Comparison of ENCODE assay signal across 9 cellular contexts in the genomic region with DNA sequence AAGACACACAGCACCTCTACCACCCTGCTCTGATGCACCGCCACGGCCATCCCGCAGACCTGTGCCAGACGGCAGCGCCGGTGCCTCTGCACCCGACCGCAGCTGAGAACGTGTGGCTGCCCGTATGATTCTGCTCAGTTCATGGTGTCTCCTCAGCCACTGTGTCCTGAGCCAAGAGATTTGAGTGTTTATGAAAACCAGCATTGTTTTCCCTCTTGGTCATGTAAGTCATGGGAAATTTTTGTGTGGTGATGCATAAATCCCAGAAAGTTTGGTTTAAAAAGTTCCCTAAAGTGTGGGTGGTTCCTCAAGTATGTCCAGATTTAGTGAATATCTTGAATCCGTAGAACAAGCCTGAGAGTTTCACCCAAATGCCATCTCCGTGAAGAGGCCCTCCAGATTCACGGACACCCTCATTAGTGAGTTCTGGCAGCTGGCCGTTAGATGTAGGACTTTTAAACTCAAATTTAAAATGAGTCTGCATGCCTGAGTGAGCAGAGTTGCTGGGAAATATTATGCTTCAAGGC. TPM values are rescaled to one million over a fixed set of nuclear protein-coding genes. Genes with fewer than 3 reads are reported as not detected.
A peak's percentile ranks its signal among the peaks of the same experiment; 100 is the strongest.
DNase-seq lines count a peak whose midpoint lies in the region; TF ChIP-seq lines count a peak whose summit lies in the region.
"Had no signal": no experiment of that assay in that cellular context is flagged by ENCODE, and none has a peak within 500 bp of the region (broad histone marks: within the 10 kb centered on the region; RNA-seq: fewer than 3 reads in every experiment).

No MANE protein-coding gene starts in this region.

- H3K27ac ChIP-seq in epithelial cell of prostate (peak overlapping the region; percentile 13), mesodermal cell (ENCODE audit: low read depth, low read length, severe bottlenecking) (peak overlapping the region; percentile 65), tibial artery (peak overlapping the region; percentile 70 to 78)

- intact Hi-C loops in tibial artery (cut with DNase I; ENCODE audit: low total_unique reads), result no loop called here

- no peak overlapping the region for H3K4me3 ChIP-seq in mesodermal cell (ENCODE audit: extremely low read depth, insufficient read depth, low read length, poor library complexity, severe bottlenecking)
- peak overlapping the region; percentile 34 to 37 for H3K4me3 ChIP-seq in tibial artery

- H3K9me3 ChIP-seq in mesodermal cell (ENCODE audit: control insufficient read depth, low read length), result no peaks in the 10 kb centered on the region
- no peaks in the 10 kb centered on the region for H3K9me3 ChIP-seq in tibial artery

- no peaks in the 10 kb centered on the region for H3K27me3 ChIP-seq in tibial artery

- H3K36me3 ChIP-seq in mesodermal cell (ENCODE audit: control insufficient read depth, insufficient read depth, low read length) (no peaks in the 10 kb centered on the region), tibial artery (no peaks in the 10 kb centered on the region)

- no peak for TF ChIP-seq CTCF in tibial artery (IDR thresholded peaks at IDR 0.05)

- H3K4me1 ChIP-seq in mesodermal cell (ENCODE audit: control insufficient read depth, insufficient read depth, low read length, poor library complexity, severe bottlenecking) (peaks cover 27% of the 10 kb centered on the region), tibial artery (peaks cover 0 to 32% (median 12%) of the 10 kb centered on the region in 4 donors)

- DNase-seq in M059J (ENCODE audit: low read depth), result peak; percentile 95
- no peak for DNase-seq in epithelial cell of prostate (ENCODE audit: low read depth, low spot score)
- DNase-seq in tibial artery, result peak; percentile 67 to 82
- no peak for DNase-seq in mesenteric fat pad (ENCODE audit: low spot score)
- no peak for DNase-seq in cerebellum (ENCODE audit: low spot score)
- DNase-seq in NCI-H2081 treated with DMSO at 0.1 percent for 48 hours (lab: John Stamatoyannopoulos, UW), result no peak
- DNase-seq in activated T-cell treated with anti-CD3 and anti-CD28 coated beads, Interleukin-2, amount 50 U/mL, for 1 hour, result no peak
- DNase-seq: activated gamma-delta T cell had no signal

- WGBS in mesodermal cell (ENCODE audit: insufficient coverage in 2 of 2), 2 experiments, result 94 to 96% methylated on average over 11 to 12 of the region's 14 CpGs

RNA-seq across cellular contexts. Expression of a gene that starts 57.6 kb away (rescaled TPM):
- total RNA-seq in M059J (2014; rRNA removed; shearing (Covaris generic)), result 0.59 TPM in 1 of 2 replicates, not detected in the other
- polyA plus RNA-seq in mesodermal cell (2013, experiment 1 of 2), result 8.1 TPM
- polyA plus RNA-seq in mesodermal cell (2013, experiment 2 of 2), result 4.8 TPM
- total RNA-seq in mesenteric fat pad (2.8 TPM), cerebellum (18.4 TPM)

Comparison
In these comparisons a context has a peak if more than half of its experiments do, and no peak if none do; other contexts are left out.
1. DNase-seq: peak in M059J (single experiment) and tibial artery (2 of 2); none in epithelial cell of prostate (single experiment), mesenteric fat pad (single experiment), cerebellum (single experiment), NCI-H2081 treated with DMSO at 0.1 percent for 48 hours (single experiment) and activated T-cell treated with anti-CD3 and anti-CD28 coated beads, Interleukin-2, amount 50 U/mL, for 1 hour (single experiment).
2. H3K27ac ChIP-seq: peak in every context shown above with its lines; median percentile 74 in tibial artery; 65 in mesodermal cell; 13 in epithelial cell of prostate.